Comparison of ENCODE assay signal across 1 cellular context in genomic region chr3:53238051-53238850, GRCh38.
TF ChIP-seq lines count a peak whose summit lies in the region.

No MANE protein-coding gene starts in this region.

TF ChIP-seq in SK-N-SH, 30 proteins besides CTCF, POLR2A, EP300 and RAD21 (continued from another document):
- TF ChIP-seq SMC3 (IDR thresholded peaks at IDR 0.05; ENCODE audit: low read depth, low read length), result no peak
- TF ChIP-seq MAX (IDR thresholded peaks at IDR 0.05; ENCODE audit: low read depth), result peak; percentile 58; the same call in 1 of the 2 replicates
- TF ChIP-seq CHD2 (IDR thresholded peaks at IDR 0.05; ENCODE audit: low read length, partially characterized antibody), result no peak
- no peak for TF ChIP-seq RFX5 (IDR thresholded peaks at IDR 0.05; ENCODE audit: low read length)
- peak; percentile 51; the same call in 1 of the 2 replicates for TF ChIP-seq TEAD4 (IDR thresholded peaks at IDR 0.05; ENCODE audit: borderline replicate concordance, insufficient read depth)
- no peak for TF ChIP-seq GABPA (IDR thresholded peaks at IDR 0.05; ENCODE audit: low read depth)
- TF ChIP-seq GATA2 (CRISPR knock-in tag; IDR thresholded peaks at IDR 0.05), result no peak
- TF ChIP-seq POLR2AphosphoS5 (IDR thresholded peaks at IDR 0.05; ENCODE audit: low read depth, low read length), result peak; percentile 58; the same call in 1 of the 2 replicates
- TF ChIP-seq TAF1 (IDR thresholded peaks at IDR 0.05; ENCODE audit: borderline replicate concordance, low read depth, low read length), result no peak
- peak; percentile 87 for TF ChIP-seq PBX3 (IDR thresholded peaks at IDR 0.05)
- no peak for TF ChIP-seq USF2 (IDR thresholded peaks at IDR 0.05; ENCODE audit: borderline replicate concordance, low read depth, low read length)
- no peak for TF ChIP-seq YY1 (IDR thresholded peaks at IDR 0.05; ENCODE audit: low read depth)
- TF ChIP-seq ZBTB33 (IDR thresholded peaks at IDR 0.05; ENCODE audit: borderline replicate concordance, low read depth), result no peak
- no peak for TF ChIP-seq RCOR1 (IDR thresholded peaks at IDR 0.05; ENCODE audit: low read length)
- TF ChIP-seq EZH2phosphoT487 (IDR thresholded peaks at IDR 0.05; ENCODE audit: borderline replicate concordance, low read depth), result no peak
- peak; percentile 82 for TF ChIP-seq USF1 (IDR thresholded peaks at IDR 0.05; ENCODE audit: borderline replicate concordance, low read depth)
- no peak for TF ChIP-seq FOXJ3 (CRISPR knock-in tag; IDR thresholded peaks at IDR 0.05)
- TF ChIP-seq SIN3A (IDR thresholded peaks at IDR 0.05; ENCODE audit: borderline replicate concordance, low read depth, low read length), result 0 out of 2 replicates have a peak, but pooled peaks have one; percentile 52
